29 cellular contexts compared by ENCODE assay signal in genomic region chr5:111795142-111795541, GRCh38.
"Had no signal": no experiment of that assay in that cellular context is flagged by ENCODE, and none has a peak within 500 bp of the region (broad histone marks: within the 10 kb centered on the region; RNA-seq: fewer than 3 reads in every experiment).

No MANE protein-coding gene starts in this region.

- H3K9ac ChIP-seq: neural progenitor cell, parathyroid adenoma had no signal

- H3K36me3 ChIP-seq: neural progenitor cell, ovary, stomach, thoracic aorta, thyroid gland, tibial nerve, upper lobe of left lung, vagina had no signal

- ATAC-seq: naive thymus-derived CD4-positive, alpha-beta T cell; natural killer cell; psoas muscle; right cardiac atrium; sciatic nerve; stimulated activated effector memory CD8-positive, alpha-beta T cell treated with anti-CD3 and anti-CD28 coated beads, Interleukin-12 subunit alpha, Interleukin-12 subunit beta, amount 100 ng/mL, for 72 hours; stimulated activated naive B cell treated with anti-CD40 and anti-IgM and Interleukin-4, amounts not matched to agents 10 μg/mL and 1 μg/mL and 100 μg/mL, for 72 hours had no signal

- H3K36me3 Mint-ChIP-seq: naive thymus-derived CD4-positive, alpha-beta T cell; natural killer cell; neural progenitor cell; stimulated activated effector memory CD8-positive, alpha-beta T cell treated with anti-CD3 and anti-CD28 coated beads, Interleukin-12 subunit alpha, Interleukin-12 subunit beta, amount 100 ng/mL, for 72 hours; stimulated activated naive B cell treated with anti-CD40 and anti-IgM and Interleukin-4, amounts not matched to agents 10 μg/mL and 1 μg/mL and 100 μg/mL, for 72 hours had no signal

- H2AFZ ChIP-seq: neural progenitor cell, parathyroid adenoma had no signal

- FAIRE-seq: urothelium cell line had no signal

- H3K27ac Mint-ChIP-seq: naive thymus-derived CD4-positive, alpha-beta T cell; natural killer cell; nephron; neural progenitor cell; progenitor cell of endocrine pancreas; stimulated activated effector memory CD8-positive, alpha-beta T cell treated with anti-CD3 and anti-CD28 coated beads, Interleukin-12 subunit alpha, Interleukin-12 subunit beta, amount 100 ng/mL, for 72 hours; stimulated activated naive B cell treated with anti-CD40 and anti-IgM and Interleukin-4, amounts not matched to agents 10 μg/mL and 1 μg/mL and 100 μg/mL, for 72 hours; stimulated activated naive CD8-positive, alpha-beta T cell treated with anti-CD3 and anti-CD28 coated beads, Interleukin-15, Interleukin-2, amounts not matched to agents 100 ng/mL and 50 ng/mL, for 24 hours had no signal

- H3K4me2 ChIP-seq: neural progenitor cell had no signal

- H3K27ac ChIP-seq: neural progenitor cell, ovary, parathyroid adenoma, psoas muscle, skin epidermis, stomach, thoracic aorta, thyroid gland, tibial nerve, upper lobe of left lung, vagina had no signal

- H3K9me3 ChIP-seq: ovary, psoas muscle, thoracic aorta, thyroid gland, upper lobe of left lung, vagina had no signal

- H3K4me3 Mint-ChIP-seq: naive thymus-derived CD4-positive, alpha-beta T cell; natural killer cell; nephron; neural progenitor cell; stimulated activated effector memory CD8-positive, alpha-beta T cell treated with anti-CD3 and anti-CD28 coated beads, Interleukin-12 subunit alpha, Interleukin-12 subunit beta, amount 100 ng/mL, for 72 hours; stimulated activated naive B cell treated with anti-CD40 and anti-IgM and Interleukin-4, amounts not matched to agents 10 μg/mL and 1 μg/mL and 100 μg/mL, for 72 hours; stimulated activated naive CD8-positive, alpha-beta T cell treated with anti-CD3 and anti-CD28 coated beads, Interleukin-15, Interleukin-2, amounts not matched to agents 100 ng/mL and 50 ng/mL, for 24 hours had no signal

- H3K9me3 Mint-ChIP-seq: natural killer cell, neural progenitor cell had no signal

- H3K4me3 ChIP-seq: neural progenitor cell, ovary, psoas muscle, skin epidermis, stomach, thoracic aorta, thyroid gland, tibial nerve, upper lobe of left lung, vagina had no signal

- H3K27me3 ChIP-seq: neural progenitor cell, ovary, stomach, thyroid gland, tibial nerve, upper lobe of left lung, vagina had no signal

- H3K4me1 ChIP-seq: neural progenitor cell, parathyroid adenoma, psoas muscle, stomach, thyroid gland, tibial nerve, upper lobe of left lung, vagina had no signal

- DNase-seq: naive thymus-derived CD4-positive, alpha-beta T cell; natural killer cell; occipital lobe; ovary; posterior cingulate gyrus; psoas muscle; right cardiac atrium; stimulated activated CD4-positive, alpha-beta T cell treated with anti-CD3 and anti-CD28 coated beads, Interleukin-15, amount 100 ng/mL, for 24 hours; stimulated activated CD4-positive, alpha-beta T cell treated with anti-CD3 and anti-CD28 coated beads, Interleukin-2, amount 100 ng/mL, for 24 hours; stimulated activated CD4-positive, alpha-beta T cell treated with anti-CD3 and anti-CD28 coated beads, Interleukin-2, amount 100 ng/mL, for 48 hours; stimulated activated CD4-positive, alpha-beta T cell treated with anti-CD3 and anti-CD28 coated beads, Interleukin-4, amount 100 ng/mL, for 24 hours; stimulated activated naive B cell treated with anti-CD40 and anti-IgM and Interleukin-4, amounts not matched to agents 10 μg/mL and 1 μg/mL and 100 μg/mL, for 72 hours; stimulated activated naive CD4-positive, alpha-beta T cell treated with Interleukin-2 at 50 U/mL for 16 hours; stomach; thyroid gland; trophoblast cell; upper lobe of left lung had no signal

- H3K4me1 Mint-ChIP-seq: natural killer cell; nephron; neural progenitor cell; stimulated activated effector memory CD8-positive, alpha-beta T cell treated with anti-CD3 and anti-CD28 coated beads, Interleukin-12 subunit alpha, Interleukin-12 subunit beta, amount 100 ng/mL, for 72 hours; stimulated activated naive B cell treated with anti-CD40 and anti-IgM and Interleukin-4, amounts not matched to agents 10 μg/mL and 1 μg/mL and 100 μg/mL, for 72 hours had no signal

- H3K27me3 Mint-ChIP-seq: progenitor cell of endocrine pancreas; stimulated activated naive B cell treated with anti-CD40 and anti-IgM and Interleukin-4, amounts not matched to agents 10 μg/mL and 1 μg/mL and 100 μg/mL, for 72 hours; stimulated activated naive CD8-positive, alpha-beta T cell treated with anti-CD3 and anti-CD28 coated beads, Interleukin-15, Interleukin-2, amounts not matched to agents 100 ng/mL and 50 ng/mL, for 24 hours had no signal

- H3K79me2 ChIP-seq: parathyroid adenoma had no signal
